10 cellular contexts compared by ENCODE assay signal in the genomic region with DNA sequence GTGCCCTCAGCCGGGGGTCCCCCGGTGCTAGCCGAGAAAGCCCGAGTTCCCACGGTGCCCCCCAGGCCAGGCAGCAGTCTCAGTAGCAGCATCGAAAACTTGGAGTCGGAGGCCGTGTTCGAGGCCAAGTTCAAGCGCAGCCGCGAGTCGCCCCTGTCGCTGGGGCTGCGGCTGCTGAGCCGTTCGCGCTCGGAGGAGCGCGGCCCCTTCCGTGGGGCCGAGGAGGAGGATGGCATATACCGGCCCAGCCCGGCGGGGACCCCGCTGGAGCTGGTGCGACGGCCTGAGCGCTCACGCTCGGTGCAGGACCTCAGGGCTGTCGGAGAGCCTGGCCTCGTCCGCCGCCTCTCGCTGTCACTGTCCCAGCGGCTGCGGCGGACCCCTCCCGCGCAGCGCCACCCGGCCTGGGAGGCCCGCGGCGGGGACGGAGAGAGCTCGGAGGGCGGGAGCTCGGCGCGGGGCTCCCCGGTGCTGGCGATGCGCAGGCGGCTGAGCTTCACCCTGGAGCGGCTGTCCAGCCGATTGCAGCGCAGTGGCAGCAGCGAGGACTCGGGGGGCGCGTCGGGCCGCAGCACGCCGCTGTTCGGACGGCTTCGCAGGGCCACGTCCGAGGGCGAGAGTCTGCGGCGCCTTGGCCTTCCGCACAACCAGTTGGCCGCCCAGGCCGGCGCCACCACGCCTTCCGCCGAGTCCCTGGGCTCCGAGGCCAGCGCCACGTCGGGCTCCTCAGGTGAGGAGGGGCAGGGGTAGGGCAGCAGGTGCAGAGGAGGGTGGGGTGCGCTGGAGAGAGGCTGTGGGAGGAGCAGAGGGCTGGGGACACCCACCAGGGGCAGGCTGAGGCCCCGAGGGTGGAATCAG. TPM values are rescaled to one million over a fixed set of nuclear protein-coding genes. Genes with fewer than 3 reads are reported as not detected.
DNase-seq lines count a peak whose midpoint lies in the region; ATAC-seq, FAIRE-seq and TF ChIP-seq lines count a peak whose summit lies in the region.
"Had no signal": no experiment of that assay in that cellular context is flagged by ENCODE, and none has a peak within 500 bp of the region (broad histone marks: within the 10 kb centered on the region; RNA-seq: fewer than 3 reads in every experiment).

No MANE protein-coding gene starts in this region.

- BruUV-seq in Caco-2 (replicated peaks; lab: Mats Ljungman, UMichigan), result no TSS peak

- peak overlapping the region; percentile 49 for H3K4me3 Mint-ChIP-seq in Caco-2 (ENCODE audit: unreplicated experiment)
- H3K4me3 Mint-ChIP-seq in T-cell, result peak overlapping the region; percentile 52 to 71 (median 58)

- H3K9me3 ChIP-seq in Caco-2, result no peaks in the 10 kb centered on the region
- H3K9me3 ChIP-seq in heart right ventricle, result no peaks in the 10 kb centered on the region
- H3K9me3 ChIP-seq in pancreas, result no peaks in the 10 kb centered on the region

- H3K4me3 ChIP-seq in Caco-2 (ENCODE audit: low read depth, low read length) (peak overlapping the region; percentile 16), heart right ventricle (peak overlapping the region in 7 of 10 donors; percentile 10 to 48 (median 24)), pancreas (peak overlapping the region in 3 of 4 donors; percentile 2 to 40 (median 26))

- H3K27ac ChIP-seq in heart right ventricle, result peak overlapping the region in 3 of 10 donors; percentile 4 to 41 (median 36)
- no peak overlapping the region for H3K27ac ChIP-seq in pancreas

- POLR2A ChIA-PET in Caco-2 (lab: Charles Lee), result interaction anchor here (0.6 to 1.0 kb wide), 2 partner anchors 14 to 149 kb away, joined by 3 to 5 read pairs; partner anchors contain the start of gene GMPPA
- POLR2A ChIA-PET in T-cell (lab: Charles Lee), result interaction anchor here in 1 of 2 donors (0.6 kb wide), 1 partner anchor 22 kb away, joined by 3 read pairs; no protein-coding TSS in a partner anchor

- H3K4me1 ChIP-seq in Caco-2, result peaks cover 11% of the 10 kb centered on the region; the same call in 1 of the 2 replicates
- H3K4me1 ChIP-seq in heart right ventricle, result peaks cover 0 to 36% (median 14%) of the 10 kb centered on the region in 9 donors
- peaks cover 0 to 7% (median 6%) of the 10 kb centered on the region in 3 donors for H3K4me1 ChIP-seq in pancreas

- no peak for TF ChIP-seq CTCF in Caco-2 (IDR thresholded peaks at IDR 0.05; ENCODE audit: insufficient read depth in 1 of 2, low read depth in 1 of 2, low read length in 1 of 2, severe bottlenecking in 1 of 2, unreplicated experiment in 1 of 2)
- TF ChIP-seq CTCF in heart right ventricle (IDR thresholded peaks at IDR 0.05), result no peak
- no peak for TF ChIP-seq CTCF in pancreas (IDR thresholded peaks at IDR 0.05)

- H3K9me3 Mint-ChIP-seq in Caco-2 (ENCODE audit: unreplicated experiment), result no peaks in the 10 kb centered on the region
- H3K9me3 Mint-ChIP-seq in T-cell, result no peaks in the 10 kb centered on the region

- H3K4me1 Mint-ChIP-seq in Caco-2 (ENCODE audit: low read depth, unreplicated experiment), result no peaks in the 10 kb centered on the region
- H3K4me1 Mint-ChIP-seq in T-cell, result peaks cover 0 to 7% (median 7%) of the 10 kb centered on the region in 3 donors

- H3K27me3 ChIP-seq in Caco-2 (replicated peaks; ENCODE audit: control insufficient read depth, insufficient read depth, low read length) (peaks cover 3% of the 10 kb centered on the region), heart right ventricle (peaks cover 0 to 65% (median 50%) of the 10 kb centered on the region in 7 donors), pancreas (peaks cover 0 to 9% (median 0%) of the 10 kb centered on the region in 4 donors)

- no peak for FAIRE-seq in pancreas (lab: Jason Lieb, UNC)

- ATAC-seq in T-cell (replicated peaks in 1 of 4), result peak; percentile 52 to 72 (median 58)
- peak in 2 of 8 donors; percentile 6 to 9 for ATAC-seq in heart right ventricle
- peak; percentile 30 to 66 (median 54) for ATAC-seq in pancreas
- no peak for ATAC-seq in GM18498 (IDR thresholded peaks at IDR 0.05; ENCODE audit: unreplicated experiment)
- ATAC-seq in sciatic nerve, result no peak

- H3K27me3 Mint-ChIP-seq in Caco-2 (ENCODE audit: insufficient read depth, unreplicated experiment) (peaks cover 8% of the 10 kb centered on the region), T-cell (peaks cover 24 to 56% of the 10 kb centered on the region in 2 donors)

- no peak for DNase-seq in Caco-2
- no peak for DNase-seq in T-cell
- no peak for DNase-seq in heart right ventricle
- DNase-seq in pancreas, result peak in 3 of 6 donors; percentile 29 to 73 (median 68)
- DNase-seq in sciatic nerve (ENCODE audit: low spot score), result no peak
- DNase-seq in NCI-H2227 treated with DMSO at 0.1 percent for 48 hours (lab: John Stamatoyannopoulos, UW), result no peak
- DNase-seq in activated gamma-delta T cell treated with Interleukin-2 at 50 U/mL for 16 hours, result no peak
- DNase-seq: DND-41, NCI-H526 treated with DMSO at 0.1 percent for 48 hours had no signal

- CTCF ChIA-PET in Caco-2 (lab: Charles Lee) (interaction anchor here (0.5 to 3.4 kb wide), 5 partner anchors 11 to 642 kb away, joined by 3 to 27 read pairs (median 6); a partner anchor contains a TSS), T-cell (lab: Charles Lee) (interaction anchor here (0.7 to 1.3 kb wide), 4 partner anchors 8 to 86 kb away, joined by 3 read pairs; no protein-coding TSS in a partner anchor)

- WGBS in heart right ventricle, 2 donors, result 18 to 21% methylated on average over 73 to 89 of the region's 89 CpGs
- 3 to 4% methylated on average over 60 to 89 of the region's 89 CpGs for WGBS in pancreas, 2 donors

- H3K27ac Mint-ChIP-seq in Caco-2 (ENCODE audit: unreplicated experiment) (no peak overlapping the region), T-cell (no peak overlapping the region)

- H3K36me3 ChIP-seq in Caco-2 (ENCODE audit: control insufficient read depth, insufficient read depth, low read length) (no peaks in the 10 kb centered on the region), heart right ventricle (peaks cover 0 to 71% (median 0%) of the 10 kb centered on the region in 9 donors), pancreas (no peaks in the 10 kb centered on the region)

- H3K36me3 Mint-ChIP-seq in Caco-2 (ENCODE audit: insufficient read depth, unreplicated experiment) (no peaks in the 10 kb centered on the region), T-cell (no peaks in the 10 kb centered on the region)

- intact Hi-C loops in Caco-2 (cut with micrococcal nuclease; ENCODE audit: unreplicated experiment), result no loop called here
- intact Hi-C loops in heart right ventricle (cut with DNase I), result no loop called here
- intact Hi-C loops in pancreas (cut with DNase I), result no loop called here
- intact Hi-C loops in sciatic nerve (cut with DNase I), result no loop called here

RNA-seq across cellular contexts. Expression of gene GMPPA, which starts 14.1 kb away (rescaled TPM):
- total RNA-seq in Caco-2 (2022) (51.0 and 53.7 TPM in 2 replicates), T-cell (10 to 100 TPM; 20.6 to 47.7 (median 41.3) TPM), heart right ventricle (10 to 100 TPM; 15.8 to 29.4 (median 21.0) TPM), pancreas (10 to 100 TPM; 24.4 to 40.6 (median 33.6) TPM), sciatic nerve (25.9 TPM)
- polyA plus RNA-seq in heart right ventricle (10 to 100 TPM; 28.2 to 48.6 TPM), pancreas (10 to 100 TPM; 88.7 to 90.8 TPM)

RNA-seq across cellular contexts. Expression of gene ASIC4, which starts 29.7 kb away (rescaled TPM):
- total RNA-seq in Caco-2 (2022) (0.16 and 0.19 TPM in 2 replicates), T-cell (under 1 TPM in 3 of 5 donors, not detected in 2; 0.09 to 0.35 (median 0.20) TPM), heart right ventricle (under 1 TPM in 5 of 10 donors, not detected in 5; 0.15 to 0.43 (median 0.20) TPM), pancreas (under 1 TPM in 2 of 6 donors, not detected in 4; 0.04 to 0.09 TPM), sciatic nerve (0.31 TPM)
- polyA plus RNA-seq in heart right ventricle (not detected), pancreas (under 1 TPM; 0.27 to 0.38 TPM)

RNA-seq across cellular contexts. Expression of gene SPEG, which starts 49.9 kb away (rescaled TPM):
- total RNA-seq in Caco-2 (2022) (17.2 and 18.6 TPM in 2 replicates), T-cell (10 to 100 TPM; 13.8 to 23.9 (median 18.9) TPM), heart right ventricle (100 to 1,000 TPM in 9 of 10 donors, 10 to 100 TPM in 1; 97.2 to 151 (median 120) TPM), pancreas (1 to 10 TPM; 2.6 to 4.9 (median 3.6) TPM), sciatic nerve (7.2 TPM)
- polyA plus RNA-seq in heart right ventricle (100 to 1,000 TPM in 1 of 2 donors, 10 to 100 TPM in 1; 62.9 to 130 TPM), pancreas (10 to 100 TPM; 21.9 to 33.3 TPM)

RNA-seq across cellular contexts. Expression of gene CHPF, which starts 59.0 kb away (rescaled TPM):
- total RNA-seq in Caco-2 (2022), result 26.4 and 27.3 TPM in 2 replicates
- 10 to 100 TPM in 3 of 5 donors, 1 to 10 TPM in 2; 5.0 to 12.8 (median 10.8) TPM for total RNA-seq in T-cell
- total RNA-seq in heart right ventricle, result 100 to 1,000 TPM in 4 of 10 donors, 10 to 100 TPM in 6; 66.5 to 166 (median 95.9) TPM
- polyA plus RNA-seq in heart right ventricle, result 100 to 1,000 TPM in 1 of 2 donors, 10 to 100 TPM in 1; 76.9 to 221 TPM
- 100 to 1,000 TPM in 1 of 6 donors, 10 to 100 TPM in 5; 55.1 to 105 (median 68.5) TPM for total RNA-seq in pancreas
- polyA plus RNA-seq in pancreas, result 10 to 100 TPM; 63.4 to 83.3 TPM
- total RNA-seq in sciatic nerve, result 33.4 TPM

RNA-seq across cellular contexts. Expression of gene TMEM198, which starts 59.3 kb away (rescaled TPM):
- total RNA-seq in Caco-2 (2022) (8.5 and 9.1 TPM in 2 replicates), T-cell (under 1 TPM; 0.37 to 0.88 (median 0.69) TPM), heart right ventricle (1 to 10 TPM in 8 of 10 donors, under 1 TPM in 2; 0.59 to 3.5 (median 1.6) TPM), pancreas (1 to 10 TPM; 2.6 to 7.1 (median 5.1) TPM), sciatic nerve (2.1 TPM)
- polyA plus RNA-seq in heart right ventricle (10 to 100 TPM in 1 of 2 donors, 1 to 10 TPM in 1; 3.0 to 10.7 TPM), pancreas (10 to 100 TPM in 1 of 2 donors, 1 to 10 TPM in 1; 9.0 to 13.3 TPM)

Comparison
In these comparisons a context has a peak if more than half of its experiments do, and no peak if none do; other contexts are left out.
1. ATAC-seq: peak in T-cell (4 of 4) and pancreas (4 of 4); none in GM18498 (single experiment) and sciatic nerve (single experiment).
2. Peak in every context shown above with its lines, with median percentiles within 50 percentile points of each other: H3K4me3 ChIP-seq.